Comparison of ENCODE assay signal across 8 cellular contexts in genomic region chr5:132427285-132428146, GRCh38. TPM values are rescaled to one million over a fixed set of nuclear protein-coding genes. Genes with fewer than 3 reads are reported as not detected.
DNase-seq lines count a peak whose midpoint lies in the region; ATAC-seq and TF ChIP-seq lines count a peak whose summit lies in the region.

No MANE protein-coding gene starts in this region.

- intact Hi-C loops in lower lobe of right lung (cut with DNase I): no loop called here

- H3K9me2 ChIP-seq in SU-DHL-6 (replicated peaks; ENCODE audit: insufficient read depth, low read length): no peaks in the 10 kb centered on the region

- H3K36me3 ChIP-seq in SU-DHL-6 (ENCODE audit: low read length) (no peaks in the 10 kb centered on the region), lower lobe of right lung (peaks cover 9% of the 10 kb centered on the region), thoracic aorta (no peaks in the 10 kb centered on the region)

- ATAC-seq in lower lobe of right lung (peak; percentile 62 to 78), thoracic aorta (ENCODE audit: insufficient number of reproducible peaks, low FRiP score, low read depth) (no peak), GM21447 (IDR thresholded peaks at IDR 0.05; ENCODE audit: unreplicated experiment) (no peak)

- H3K27ac ChIP-seq in SU-DHL-6 (ENCODE audit: low read depth, low read length) (peak overlapping the region; percentile 67), angular gyrus (ENCODE audit: low read depth, low read length) (peak overlapping the region; percentile 16), lower lobe of right lung (peak overlapping the region; percentile 89), thoracic aorta (peak overlapping the region; percentile 48 to 71)

- H3K4me3 ChIP-seq in Jurkat, Clone E6-1 (ENCODE audit: low read length): peak overlapping the region; percentile 37
- H3K4me3 ChIP-seq in SU-DHL-6 (ENCODE audit: insufficient read depth, low read length, poor library complexity, severe bottlenecking) (peak overlapping the region; percentile 4), lower lobe of right lung (peak overlapping the region; percentile 37), thoracic aorta (peak overlapping the region; percentile 27)

- H3K4me1 ChIP-seq in lower lobe of right lung: peaks cover 100% of the 10 kb centered on the region
- peaks cover 59 to 87% of the 10 kb centered on the region in 2 donors for H3K4me1 ChIP-seq in thoracic aorta (ENCODE audit: control insufficient read depth in 1 of 2, low read depth in 2 of 2)

- H3K27me3 ChIP-seq in SU-DHL-6 (ENCODE audit: low read length) (no peaks in the 10 kb centered on the region), lower lobe of right lung (ENCODE audit: low read depth) (no peaks in the 10 kb centered on the region), thoracic aorta (replicated peaks; ENCODE audit: insufficient read depth) (no peaks in the 10 kb centered on the region)

- H3F3A ChIP-seq in SU-DHL-6 (ENCODE audit: insufficient read depth): peaks cover 8% of the 10 kb centered on the region; the same call in 1 of the 2 replicates

- peak overlapping the region; percentile 15 for H3K9ac ChIP-seq in SU-DHL-6 (ENCODE audit: low read length)

- TF ChIP-seq CTCF in SU-DHL-6 (IDR thresholded peaks at IDR 0.05; ENCODE audit: insufficient read depth, low read length, poor library complexity, severe bottlenecking) (no peak), lower lobe of right lung (IDR thresholded peaks at IDR 0.05) (no peak), thoracic aorta (IDR thresholded peaks at IDR 0.05) (no peak)

- H4K20me1 ChIP-seq in SU-DHL-6 (ENCODE audit: low read depth, low read length): no peaks in the 10 kb centered on the region

- H3K9me3 ChIP-seq in SU-DHL-6 (ENCODE audit: insufficient read depth, low read length) (no peaks in the 10 kb centered on the region), lower lobe of right lung (no peaks in the 10 kb centered on the region), thoracic aorta (no peaks in the 10 kb centered on the region)

- no peaks in the 10 kb centered on the region for H3K79me2 ChIP-seq in SU-DHL-6 (ENCODE audit: insufficient read depth, low read length)

- no peak overlapping the region for H2AFZ ChIP-seq in SU-DHL-6 (ENCODE audit: low read depth, low read length, severe bottlenecking)

- peak; percentile 66 for DNase-seq in COLO668 (lab: John Stamatoyannopoulos, UW; ENCODE audit: unreplicated experiment)
- DNase-seq in Jurkat, Clone E6-1 (ENCODE audit: low read depth, low spot score): peak; percentile 82
- peak; percentile 71 for DNase-seq in lower lobe of right lung
- DNase-seq in thoracic aorta (ENCODE audit: low spot score): no peak
- DNase-seq in GM03348 (ENCODE audit: low spot score): no peak

- H3K4me2 ChIP-seq in SU-DHL-6 (ENCODE audit: low read depth, low read length, poor library complexity, severe bottlenecking): peak overlapping the region; percentile 33

RNA-seq across cellular contexts. Expression of gene SLC22A5, which starts 58.0 kb away (rescaled TPM):
- 5.4 TPM for polyA plus RNA-seq in Jurkat, Clone E6-1 (2012; ENCODE audit: insufficient read depth, insufficient read length)
- total RNA-seq in lower lobe of right lung: 12.6 TPM
- 10 to 100 TPM; 24.9 to 30.8 TPM for total RNA-seq in thoracic aorta

Comparison
In these comparisons a context has a peak if more than half of its experiments do, and no peak if none do; other contexts are left out.
1. DNase-seq: peak in COLO668 (single experiment), Jurkat, Clone E6-1 (single experiment) and lower lobe of right lung (single experiment); none in thoracic aorta (single experiment) and GM03348 (single experiment).
2. H3K27ac ChIP-seq: peak in every context shown above with its lines; median percentile 89 in lower lobe of right lung; 67 in SU-DHL-6; 60 in thoracic aorta; 16 in angular gyrus.
3. ATAC-seq: peak in lower lobe of right lung (2 of 2); none in thoracic aorta (single experiment) and GM21447 (single experiment).
4. Peak in every context shown above with its lines, with median percentiles within 50 percentile points of each other: H3K4me3 ChIP-seq.